Comparison of ENCODE assay signal across 8 cellular contexts in the genomic region with DNA sequence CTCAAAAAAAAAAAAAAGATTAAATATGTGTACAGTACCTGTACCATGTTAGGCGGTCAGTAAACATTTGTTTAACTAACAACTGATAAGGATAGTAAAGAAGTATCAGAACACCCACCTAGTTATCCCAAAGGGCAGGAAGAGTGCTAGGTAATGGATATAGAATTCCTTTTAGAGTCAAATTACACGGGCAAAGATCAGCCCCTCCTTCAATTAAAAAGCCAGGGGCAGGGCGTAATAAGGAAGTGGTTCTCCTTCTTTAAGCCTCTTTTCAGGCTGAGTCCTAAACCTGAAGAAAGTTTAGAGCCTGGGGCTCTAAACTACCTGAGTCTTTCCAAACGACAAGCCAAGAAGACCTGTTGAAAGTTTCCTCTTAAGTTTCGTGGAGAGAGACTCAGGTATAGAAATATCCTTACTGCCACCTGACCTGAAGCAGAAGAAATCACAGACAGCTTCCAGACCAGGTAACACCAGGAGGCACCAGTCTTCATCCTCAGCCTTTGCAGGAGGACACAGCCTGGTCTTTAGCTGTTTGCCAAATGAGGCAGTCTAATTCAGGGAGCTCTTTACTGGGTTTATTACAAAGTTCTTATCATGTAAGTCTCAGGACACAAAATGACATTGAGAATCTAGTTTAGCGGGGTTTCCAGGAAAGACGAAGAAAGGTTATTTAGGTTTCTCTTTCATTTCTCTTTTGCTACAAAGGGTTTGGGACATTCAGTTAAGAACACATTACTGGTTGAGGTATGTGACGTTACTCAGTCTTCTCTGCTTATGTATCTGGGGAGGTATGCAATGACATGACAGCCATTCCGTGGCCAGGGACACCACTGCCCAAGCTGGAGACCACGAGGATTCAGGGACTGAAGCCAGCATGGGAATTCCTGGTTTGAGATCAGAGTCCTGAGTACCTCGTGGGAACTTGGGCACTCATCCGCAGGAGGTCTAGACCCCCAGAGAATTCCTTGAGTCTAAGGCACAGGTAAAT.
A peak's percentile ranks its signal among the peaks of the same experiment; 100 is the strongest.
DNase-seq lines count a peak whose midpoint lies in the region; TF ChIP-seq lines count a peak whose summit lies in the region.

BCL2L14 (plus strand) TSS at position 266 of the 988 bp plus-strand sequence. CDS start 8,367 bp downstream, outside the sequence.

- CTCF ChIA-PET in HEK293 (lab: Yijun Ruan, JAX), result interaction anchor here (0.6 kb wide), 2 partner anchors 27 to 155 kb away, joined by 3 read pairs; no protein-coding TSS in a partner anchor

- peak within 1 kb of the TSS; percentile 47; the same call in 1 of the 2 replicates for H3K4me3 ChIP-seq in GM08714 (ENCODE audit: low read length)
- H3K4me3 ChIP-seq in HEK293 (ENCODE audit: low read depth, low read length), result no peak within 1 kb of the TSS
- H3K4me3 ChIP-seq in mucosa of stomach (ENCODE audit: low read length), result peak within 1 kb of the TSS; percentile 31

- H3K9me3 ChIP-seq in HEK293 (ENCODE audit: control insufficient read depth, insufficient read depth, low read depth, low read length) (no peaks in the 10 kb centered on the region), mucosa of stomach (ENCODE audit: control insufficient read depth, low read length) (no peaks in the 10 kb centered on the region)

- intact Hi-C loops in posterior cingulate gyrus (cut with DNase I), result no loop called here

- no peaks in the 10 kb centered on the region for H3K27me3 ChIP-seq in mucosa of stomach (ENCODE audit: control insufficient read depth, insufficient read depth, low read length)

- DNase-seq in activated CD8-positive, alpha-beta memory T cell treated with anti-CD3 and anti-CD28 coated beads, Interleukin-2, amount 50 U/mL, for 48 hours, result peak; percentile 57
- DNase-seq in GM03348 (ENCODE audit: low spot score), result no peak
- DNase-seq in posterior cingulate gyrus, result no peak
- DNase-seq in DMS114 treated with DMSO at 0.1 percent for 48 hours (lab: John Stamatoyannopoulos, UW; ENCODE audit: unreplicated experiment), result no peak
- DNase-seq in NCI-H1092 (lab: John Stamatoyannopoulos, UW), result no peak

- POLR2A ChIA-PET in HEK293 (lab: Yijun Ruan, JAX), result no interaction called here

- peak within 1 kb of the TSS; percentile 65 for H3K9ac ChIP-seq in mucosa of stomach (ENCODE audit: low read length)

- no peak for TF ChIP-seq CTCF in HEK293 (tag by site-specific recombination; IDR thresholded peaks at IDR 0.05)

- H3K4me1 ChIP-seq in HEK293 (ENCODE audit: control insufficient read depth, insufficient read depth, low read length) (peaks cover 5% of the 10 kb centered on the region; the same call in 1 of the 2 replicates), mucosa of stomach (ENCODE audit: control insufficient read depth, insufficient read depth, low read length) (peaks cover 18% of the 10 kb centered on the region)

- H3K36me3 ChIP-seq in HEK293 (ENCODE audit: control insufficient read depth in 2 of 2, insufficient read depth in 1 of 2, low read length in 2 of 2) (no peaks in the 10 kb centered on the region), mucosa of stomach (ENCODE audit: control insufficient read depth, insufficient read depth, low read length) (no peaks in the 10 kb centered on the region)

- H3K27ac ChIP-seq in HEK293 (ENCODE audit: extremely low read depth, low read depth, low read length), result no peak within 1 kb of the TSS

TF ChIP-seq in HEK293, 187 proteins besides CTCF, POLR2A, EP300 and RAD21:
- TF ChIP-seq GLIS1 (tag by site-specific recombination; IDR thresholded peaks at IDR 0.05), result no peak
- TF ChIP-seq SCRT2 (tag by site-specific recombination; IDR thresholded peaks at IDR 0.05), result 0 out of 2 replicates have a peak, but pooled peaks have one; percentile 18
- TF ChIP-seq ZBTB8A (tag by site-specific recombination; IDR thresholded peaks at IDR 0.05), result peak; percentile 70; the same call in 1 of the 2 replicates
- no peak for TF ChIP-seq ZNF626 (tag by site-specific recombination; IDR thresholded peaks at IDR 0.05)
- no peak for TF ChIP-seq ZNF202 (tag by site-specific recombination; IDR thresholded peaks at IDR 0.05; ENCODE audit: borderline replicate concordance)
TF ChIP-seq in HEK293: peak in this region for 2.
